8 cellular contexts compared by ENCODE assay signal in the genomic region with DNA sequence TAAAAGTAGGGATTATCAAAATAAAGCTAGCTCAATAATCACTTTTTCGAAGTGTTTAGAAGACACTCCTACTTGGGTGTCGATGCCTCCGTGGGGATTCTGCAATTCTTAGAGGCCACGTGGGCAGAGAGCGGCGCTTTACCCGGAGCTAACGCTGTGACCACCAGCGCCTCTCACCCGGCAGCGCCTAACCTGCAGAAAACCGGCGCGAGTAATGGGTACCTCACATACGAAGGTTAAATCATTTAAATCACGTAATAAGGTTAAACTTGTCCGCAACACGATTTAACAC. TPM values are rescaled to one million over a fixed set of nuclear protein-coding genes. Genes with fewer than 3 reads are reported as not detected.
DNase-seq lines count a peak whose midpoint lies in the region; ATAC-seq lines count a peak whose summit lies in the region.

No MANE protein-coding gene starts in this region.

- H3K4me3 ChIP-seq in endocrine pancreas (ENCODE audit: control insufficient read depth, insufficient read depth, low read length): peak overlapping the region; percentile 95

- POLR2A ChIA-PET in activated CD8-positive, alpha-beta T cell treated with anti-CD3 and anti-CD28 coated beads, Interleukin-2, amount 10 ng/mL, durations not matched to agents 7 days and 5 days (lab: Charles Lee): interaction anchor here (1.0 to 9.5 kb wide), 18 partner anchors 8 to 389 kb away, joined by 3 to 161 read pairs (median 6); a partner anchor contains a TSS

- CTCF ChIA-PET in activated CD8-positive, alpha-beta T cell treated with anti-CD3 and anti-CD28 coated beads, Interleukin-2, amount 10 ng/mL, durations not matched to agents 7 days and 5 days (lab: Charles Lee): interaction anchor here (1.0 to 3.8 kb wide), 3 partner anchors 11 to 55 kb away, joined by 3 to 45 read pairs (median 10); a partner anchor contains a TSS

- peaks cover 15% of the 10 kb centered on the region for H3K4me1 ChIP-seq in endocrine pancreas (ENCODE audit: control insufficient read depth, insufficient read depth, low read length)

- no peaks in the 10 kb centered on the region for H3K9me3 ChIP-seq in endocrine pancreas (ENCODE audit: control insufficient read depth, low read length)

- H3K27ac Mint-ChIP-seq in activated CD8-positive, alpha-beta T cell treated with anti-CD3 and anti-CD28 coated beads, Interleukin-2, amount 10 ng/mL, durations not matched to agents 7 days and 5 days: peak overlapping the region; percentile 100
- H3K27ac Mint-ChIP-seq in stimulated activated effector memory CD8-positive, alpha-beta T cell treated with anti-CD3 and anti-CD28 coated beads, Interleukin-12 subunit alpha, Interleukin-12 subunit beta, amount 100 ng/mL, for 72 hours: peak overlapping the region; percentile 100

- no peaks in the 10 kb centered on the region for H3K9me3 Mint-ChIP-seq in activated CD8-positive, alpha-beta T cell treated with anti-CD3 and anti-CD28 coated beads, Interleukin-2, amount 10 ng/mL, durations not matched to agents 7 days and 5 days (ENCODE audit: insufficient read depth)
- no peaks in the 10 kb centered on the region for H3K9me3 Mint-ChIP-seq in stimulated activated effector memory CD8-positive, alpha-beta T cell treated with anti-CD3 and anti-CD28 coated beads, Interleukin-12 subunit alpha, Interleukin-12 subunit beta, amount 100 ng/mL, for 72 hours

- H3K4me3 Mint-ChIP-seq in activated CD8-positive, alpha-beta T cell treated with anti-CD3 and anti-CD28 coated beads, Interleukin-2, amount 10 ng/mL, durations not matched to agents 7 days and 5 days: peak overlapping the region; percentile 100
- peak overlapping the region; percentile 98 for H3K4me3 Mint-ChIP-seq in stimulated activated effector memory CD8-positive, alpha-beta T cell treated with anti-CD3 and anti-CD28 coated beads, Interleukin-12 subunit alpha, Interleukin-12 subunit beta, amount 100 ng/mL, for 72 hours

- no peaks in the 10 kb centered on the region for H3K27me3 ChIP-seq in endocrine pancreas (ENCODE audit: control insufficient read depth, insufficient read depth, low read length)

- peak; percentile 64 for DNase-seq in AG08396 (ENCODE audit: low spot score)
- DNase-seq in NCI-H69 (lab: John Stamatoyannopoulos, UW): peak; percentile 86
- DNase-seq in activated CD8-positive, alpha-beta T cell treated with anti-CD3 and anti-CD28 coated beads, Interleukin-2, amount 10 ng/mL, durations not matched to agents 7 days and 5 days: peak; percentile 72
- DNase-seq in mucosa of gallbladder (ENCODE audit: low spot score): peak; percentile 42
- peak in 1 of 2 donors; percentile 39 for DNase-seq in stimulated activated effector memory CD8-positive, alpha-beta T cell treated with anti-CD3 and anti-CD28 coated beads, Interleukin-12 subunit alpha, Interleukin-12 subunit beta, amount 100 ng/mL, for 72 hours (ENCODE audit: low spot score in 2 of 2)

- H3K9ac ChIP-seq in endocrine pancreas (ENCODE audit: control insufficient read depth, insufficient read depth, low read length): peak overlapping the region; percentile 73

- no peaks in the 10 kb centered on the region for H3K36me3 ChIP-seq in endocrine pancreas (ENCODE audit: control insufficient read depth, insufficient read depth, low read length)

- ATAC-seq in GM18870 (IDR thresholded peaks at IDR 0.05; ENCODE audit: unreplicated experiment) (peak; percentile 24), HG03280 (IDR thresholded peaks at IDR 0.05; ENCODE audit: unreplicated experiment) (peak; percentile 33)
- ATAC-seq in activated CD8-positive, alpha-beta T cell treated with anti-CD3 and anti-CD28 coated beads, Interleukin-2, amount 10 ng/mL, durations not matched to agents 7 days and 5 days: peak; percentile 56
- ATAC-seq in stimulated activated effector memory CD8-positive, alpha-beta T cell treated with anti-CD3 and anti-CD28 coated beads, Interleukin-12 subunit alpha, Interleukin-12 subunit beta, amount 100 ng/mL, for 72 hours: peak; percentile 67

- H3K4me1 Mint-ChIP-seq in activated CD8-positive, alpha-beta T cell treated with anti-CD3 and anti-CD28 coated beads, Interleukin-2, amount 10 ng/mL, durations not matched to agents 7 days and 5 days (ENCODE audit: low read depth): peaks cover 50% of the 10 kb centered on the region
- peaks cover 54% of the 10 kb centered on the region for H3K4me1 Mint-ChIP-seq in stimulated activated effector memory CD8-positive, alpha-beta T cell treated with anti-CD3 and anti-CD28 coated beads, Interleukin-12 subunit alpha, Interleukin-12 subunit beta, amount 100 ng/mL, for 72 hours

- H3K36me3 Mint-ChIP-seq in activated CD8-positive, alpha-beta T cell treated with anti-CD3 and anti-CD28 coated beads, Interleukin-2, amount 10 ng/mL, durations not matched to agents 7 days and 5 days (ENCODE audit: low read depth): peaks cover 64% of the 10 kb centered on the region
- peaks cover 79% of the 10 kb centered on the region for H3K36me3 Mint-ChIP-seq in stimulated activated effector memory CD8-positive, alpha-beta T cell treated with anti-CD3 and anti-CD28 coated beads, Interleukin-12 subunit alpha, Interleukin-12 subunit beta, amount 100 ng/mL, for 72 hours

- no peaks in the 10 kb centered on the region for H3K27me3 Mint-ChIP-seq in activated CD8-positive, alpha-beta T cell treated with anti-CD3 and anti-CD28 coated beads, Interleukin-2, amount 10 ng/mL, durations not matched to agents 7 days and 5 days (ENCODE audit: low read depth)

RNA-seq across cellular contexts. Expression of a gene that starts 0.5 kb away (rescaled TPM):
- total RNA-seq in activated CD8-positive, alpha-beta T cell treated with anti-CD3 and anti-CD28 coated beads, Interleukin-2, amount 10 ng/mL, durations not matched to agents 7 days and 5 days: 100 to 1,000 TPM; 161 to 172 TPM
- 85.1 TPM for total RNA-seq in mucosa of gallbladder

RNA-seq across cellular contexts. Expression of a gene that starts 0.7 kb away (rescaled TPM):
- 10 to 100 TPM; 17.9 to 19.3 TPM for total RNA-seq in activated CD8-positive, alpha-beta T cell treated with anti-CD3 and anti-CD28 coated beads, Interleukin-2, amount 10 ng/mL, durations not matched to agents 7 days and 5 days
- 124 TPM for total RNA-seq in mucosa of gallbladder

RNA-seq across cellular contexts. Expression of a gene that starts 43.3 kb away (rescaled TPM):
- total RNA-seq in activated CD8-positive, alpha-beta T cell treated with anti-CD3 and anti-CD28 coated beads, Interleukin-2, amount 10 ng/mL, durations not matched to agents 7 days and 5 days: 10 to 100 TPM; 43.6 to 45.3 TPM
- 36.5 TPM for total RNA-seq in mucosa of gallbladder
